1 cellular context compared by ENCODE assay signal in genomic region chr15:44729394-44729913, GRCh38.
TF ChIP-seq lines count a peak whose summit lies in the region.

No MANE protein-coding gene starts in this region.

TF ChIP-seq in HepG2, 621 proteins besides CTCF, POLR2A, EP300 and RAD21 (continues in another document):
- TF ChIP-seq TFE3 (CRISPR knock-in tag; IDR thresholded peaks at IDR 0.05): peak; percentile 0; the same call in 1 of the 2 replicates
- no peak for TF ChIP-seq ZNF775 (CRISPR knock-in tag; IDR thresholded peaks at IDR 0.05; ENCODE audit: borderline replicate concordance)
- TF ChIP-seq FOXK2 (IDR thresholded peaks at IDR 0.05): no peak
- no peak for TF ChIP-seq CCDC6 (CRISPR knock-in tag; IDR thresholded peaks at IDR 0.05)
- TF ChIP-seq PRDM4 (CRISPR knock-in tag; IDR thresholded peaks at IDR 0.05; ENCODE audit: borderline replicate concordance): no peak
- no peak for TF ChIP-seq ZNF430 (CRISPR knock-in tag; IDR thresholded peaks at IDR 0.05)
- TF ChIP-seq ZNF101 (CRISPR knock-in tag; IDR thresholded peaks at IDR 0.05; ENCODE audit: borderline replicate concordance, low read depth): no peak
- TF ChIP-seq HNRNPH1 (optimal IDR thresholded peaks at IDR 0.05; ENCODE audit: low read depth, low read length): no peak
- no peak for TF ChIP-seq ZNF10 (CRISPR knock-in tag; IDR thresholded peaks at IDR 0.05; ENCODE audit: borderline replicate concordance, low read depth)
- TF ChIP-seq STAG1 (CRISPR knock-in tag; IDR thresholded peaks at IDR 0.05): no peak
- no peak for TF ChIP-seq PAXIP1 (CRISPR knock-in tag; conservative IDR thresholded peaks at IDR 0.05)
- no peak for TF ChIP-seq ZMAT3 (CRISPR knock-in tag; conservative IDR thresholded peaks at IDR 0.05)
- no peak for TF ChIP-seq ZNF329 (CRISPR knock-in tag; IDR thresholded peaks at IDR 0.05; ENCODE audit: low read depth)
- TF ChIP-seq ZSCAN30 (CRISPR knock-in tag; IDR thresholded peaks at IDR 0.05): no peak
- no peak for TF ChIP-seq ZNF362 (CRISPR knock-in tag; IDR thresholded peaks at IDR 0.05; ENCODE audit: borderline replicate concordance)
- no peak for TF ChIP-seq ETV6 (CRISPR knock-in tag; conservative IDR thresholded peaks at IDR 0.05)
- TF ChIP-seq ZNF580 (CRISPR knock-in tag; IDR thresholded peaks at IDR 0.05; ENCODE audit: borderline replicate concordance, low read depth): no peak
- no peak for TF ChIP-seq ZBTB7A (CRISPR knock-in tag; IDR thresholded peaks at IDR 0.05)
- TF ChIP-seq MBD4 (IDR thresholded peaks at IDR 0.05; ENCODE audit: borderline replicate concordance, low read length): no peak
- no peak for TF ChIP-seq ZNF275 (CRISPR knock-in tag; IDR thresholded peaks at IDR 0.05; ENCODE audit: borderline replicate concordance)
- TF ChIP-seq ZNF710 (CRISPR knock-in tag; IDR thresholded peaks at IDR 0.05; ENCODE audit: borderline replicate concordance): peak; percentile 48; the same call in 1 of the 2 replicates
- no peak for TF ChIP-seq SMYD3 (CRISPR knock-in tag; IDR thresholded peaks at IDR 0.05)
- TF ChIP-seq PHF8 (CRISPR knock-in tag; IDR thresholded peaks at IDR 0.05): peak; percentile 53; the same call in 1 of the 2 replicates
- no peak for TF ChIP-seq ZHX2 (IDR thresholded peaks at IDR 0.05; ENCODE audit: low read depth)
- TF ChIP-seq ZHX2 (CRISPR knock-in tag; IDR thresholded peaks at IDR 0.05; ENCODE audit: borderline replicate concordance): no peak
- TF ChIP-seq U2AF1 (optimal IDR thresholded peaks at IDR 0.05; ENCODE audit: low read depth, low read length): no peak
- TF ChIP-seq LRRFIP1 (CRISPR knock-in tag; conservative IDR thresholded peaks at IDR 0.05): no peak
